Comparison of ENCODE assay signal across 8 cellular contexts in the genomic region with DNA sequence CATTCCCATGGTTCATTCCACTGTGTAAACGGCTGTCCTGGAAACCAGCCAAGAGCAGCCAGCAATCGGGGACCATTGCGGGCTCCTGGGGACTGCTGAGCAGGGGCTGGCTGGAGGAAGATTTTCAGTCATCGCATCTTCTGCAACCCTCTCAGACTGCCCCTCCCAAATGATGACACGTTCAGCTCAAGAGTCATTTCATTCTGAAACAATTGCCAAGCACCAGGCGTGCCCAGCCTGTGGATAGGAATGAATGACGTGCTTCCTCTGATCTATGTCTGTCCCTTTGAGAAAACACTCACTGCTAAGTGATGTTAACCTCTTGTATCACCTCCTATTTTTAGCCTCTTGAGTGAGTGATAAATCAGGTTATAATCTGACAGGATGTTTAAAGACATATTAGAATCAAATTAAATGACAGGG.
A peak's percentile ranks its signal among the peaks of the same experiment; 100 is the strongest.
DNase-seq lines count a peak whose midpoint lies in the region; ATAC-seq lines count a peak whose summit lies in the region.

No MANE protein-coding gene starts in this region.

- peak; percentile 67 for DNase-seq in GM04504 (ENCODE audit: low read depth)
- DNase-seq in NCI-H187 (lab: John Stamatoyannopoulos, UW), result peak; percentile 9 to 17
- DNase-seq in activated CD8-positive, alpha-beta memory T cell treated with anti-CD3 and anti-CD28 coated beads for 24 hours, result peak; percentile 67
- peak; percentile 42 for DNase-seq in glomerular endothelial cell (ENCODE audit: extremely low read depth, low read depth, low spot score)
- DNase-seq in stimulated activated CD4-positive, alpha-beta T cell treated with anti-CD3 and anti-CD28 coated beads, Interleukin-1b, Interleukin-23, amount 100 ng/mL, for 4 hours (ENCODE audit: low read depth in 2 of 2), result peak; percentile 4 to 6
- no peak for DNase-seq in NCI-H2196 (lab: John Stamatoyannopoulos, UW; ENCODE audit: unreplicated experiment)

- ATAC-seq in GM21737 (IDR thresholded peaks at IDR 0.05; ENCODE audit: unreplicated experiment), result no peak
- no peak for ATAC-seq in HG03571 (IDR thresholded peaks at IDR 0.05; ENCODE audit: unreplicated experiment)
